Comparison of ENCODE assay signal across 25 cellular contexts in genomic region chr1:228653748-228654147, GRCh38.
"Had no signal": no experiment of that assay in that cellular context is flagged by ENCODE, and none has a peak within 500 bp of the region (broad histone marks: within the 10 kb centered on the region; RNA-seq: fewer than 3 reads in every experiment).

No MANE protein-coding gene starts in this region.

- H3K9me3 ChIP-seq: stomach, suprapubic skin, testis, thoracic aorta, thyroid gland, tibial artery, tibial nerve, transverse colon, upper lobe of left lung, upper lobe of right lung, uterus, vagina had no signal

- H3K27ac ChIP-seq: stomach, suprapubic skin, testis, thoracic aorta, thyroid gland, tibial artery, tibial nerve, transverse colon, upper lobe of left lung, upper lobe of right lung, uterus, vagina had no signal

- DNase-seq: stimulated activated CD4-positive, alpha-beta T cell treated with anti-CD3 and anti-CD28 coated beads, Interleukin-2, amount 100 ng/mL, for 48 hours; stimulated activated CD4-positive, alpha-beta T cell treated with anti-CD3 and anti-CD28 coated beads, Interleukin-4, amount 100 ng/mL, for 1 hour; stimulated activated CD4-positive, alpha-beta T cell treated with anti-CD3 and anti-CD28 coated beads, Interleukin-4, amount 100 ng/mL, for 24 hours; stimulated activated CD4-positive, alpha-beta T cell treated with anti-CD3 and anti-CD28 coated beads, Interleukin-4, amount 100 ng/mL, for 4 hours; stimulated activated CD8-positive, alpha-beta memory T cell treated with anti-CD3 and anti-CD28 coated beads, Interleukin-4, amount 100 ng/mL, for 48 hours; stimulated activated naive B cell treated with anti-CD40 and anti-IgM and Interleukin-4, amounts not matched to agents 10 μg/mL and 1 μg/mL and 100 μg/mL, for 72 hours; stimulated activated naive CD4-positive, alpha-beta T cell; stimulated activated naive CD4-positive, alpha-beta T cell treated with Interleukin-2 at 50 U/mL for 16 hours; stimulated activated naive CD8-positive, alpha-beta T cell treated with anti-CD3 and anti-CD28 coated beads, Interleukin-15, amount 100 ng/mL, for 72 hours; stimulated activated naive CD8-positive, alpha-beta T cell treated with anti-CD3 and anti-CD28 coated beads, Interleukin-15, Interleukin-2, amounts not matched to agents 100 U/mL and 50 U/mL, for 24 hours; stomach; substantia nigra; testis; thyroid gland; tibial artery; transverse colon; trophoblast cell; upper lobe of left lung; upper lobe of right lung; uterus had no signal

- H3K4me1 ChIP-seq: stomach, suprapubic skin, testis, thyroid gland, uterus, vagina had no signal

- H3K4me3 ChIP-seq: stomach, suprapubic skin, testis, thoracic aorta, thyroid gland, tibial artery, tibial nerve, transverse colon, upper lobe of left lung, upper lobe of right lung, uterus, vagina had no signal

- FAIRE-seq: urothelium cell line had no signal

- H3K36me3 ChIP-seq: stomach, suprapubic skin, thoracic aorta, thyroid gland, tibial artery, tibial nerve, transverse colon, upper lobe of left lung, upper lobe of right lung, uterus, vagina had no signal
